ENCODE assay signal across 7 cellular contexts in the genomic region with DNA sequence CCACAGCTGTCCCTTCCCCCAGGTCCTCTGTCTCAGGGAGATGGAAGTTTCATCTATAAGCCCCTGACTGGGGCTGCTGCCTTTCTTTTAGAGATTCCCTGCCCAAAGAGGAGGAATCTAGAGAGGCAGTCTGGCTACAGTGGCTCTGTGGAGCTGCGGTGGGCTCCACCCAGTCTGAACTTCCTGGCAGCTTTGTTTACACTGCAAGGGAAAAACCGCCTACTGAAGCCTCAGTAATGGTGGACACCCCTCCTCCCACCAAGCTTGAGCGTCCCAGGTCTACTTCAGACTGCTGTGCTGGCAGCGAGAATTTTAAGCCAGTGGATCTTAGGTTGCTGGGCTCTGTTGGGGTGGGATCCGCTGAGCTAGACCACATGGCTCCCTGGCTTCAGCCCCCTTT.
DNase-seq lines count a peak whose midpoint lies in the region; ATAC-seq, FAIRE-seq and TF ChIP-seq lines count a peak whose summit lies in the region.
"Not testable (repeated sequence)": the region's sequence is repeated elsewhere in the genome, so short reads cannot be mapped to it uniquely, and the experiment has no call there.

No MANE protein-coding gene starts in this region.

- not testable (repeated sequence) for H3K4me2 ChIP-seq in GM23338

- ATAC-seq in GM23338, result not testable (repeated sequence)

- H3K9me2 ChIP-seq in GM23338 (ENCODE audit: insufficient read depth), result not testable (repeated sequence)

- H4K20me1 ChIP-seq in GM23338 (replicated peaks; ENCODE audit: insufficient read depth), result not testable (repeated sequence)

- not testable (repeated sequence) for H3K27ac Mint-ChIP-seq in GM23338

- FAIRE-seq in bronchial epithelial cell (lab: Jason Lieb, UNC), result not testable (repeated sequence)

- H3K36me3 ChIP-seq in GM23338 (ENCODE audit: insufficient read depth); bronchial epithelial cell (ENCODE audit: control insufficient read depth, insufficient read depth, low read length): not testable (repeated sequence)

- H3K4me1 Mint-ChIP-seq in GM23338, result not testable (repeated sequence)

- DNase-seq in DMS53 (lab: John Stamatoyannopoulos, UW), result peak; percentile 42
- not testable (repeated sequence) for DNase-seq in GM23338 (ENCODE audit: low spot score)
- peak; percentile 15 for DNase-seq in KBM-7
- DNase-seq in NCI-H748 (lab: John Stamatoyannopoulos, UW; ENCODE audit: unreplicated experiment), result peak; percentile 73
- DNase-seq in SK-N-DZ (ENCODE audit: low spot score), result peak; percentile 5
- peak; percentile 10 for DNase-seq in bronchial epithelial cell (ENCODE audit: low read depth)
- DNase-seq in iris pigment epithelial cell (ENCODE audit: low read depth), result peak; percentile 11

- H2AFZ ChIP-seq in GM23338, result peak overlapping the region; percentile 69; the same call in 1 of the 2 replicates

- not testable (repeated sequence) for H3K4me3 Mint-ChIP-seq in GM23338

- not testable (repeated sequence) for TF ChIP-seq CTCF in GM23338 (conservative IDR thresholded peaks at IDR 0.05; ENCODE audit: low read depth in 2 of 2); bronchial epithelial cell (IDR thresholded peaks at IDR 0.05; ENCODE audit: insufficient read depth, low read length, severe bottlenecking)

- H3K27me3 ChIP-seq in GM23338 (ENCODE audit: insufficient read depth); bronchial epithelial cell (ENCODE audit: control insufficient read depth, insufficient read depth, low read length): not testable (repeated sequence)

- in situ Hi-C loops in KBM-7 (cut with MboI; ENCODE audit: low pct_unique_long_range_greater_than_20kb, low sequenced_read_pairs), result not testable (repeated sequence)

- not testable (repeated sequence) for H3K36me3 Mint-ChIP-seq in GM23338 (ENCODE audit: low read depth)

- not testable (repeated sequence) for H3K27ac ChIP-seq in GM23338 (ENCODE audit: low read depth)

- H3K4me1 ChIP-seq in GM23338 (ENCODE audit: insufficient read depth), result not testable (repeated sequence)

- H3K79me2 ChIP-seq in GM23338 (replicated peaks; ENCODE audit: insufficient read depth), result not testable (repeated sequence)

- H3F3A ChIP-seq in GM23338 (replicated peaks; ENCODE audit: low read depth), result not testable (repeated sequence)

- not testable (repeated sequence) for H3K9me3 Mint-ChIP-seq in GM23338

- H3K4me3 ChIP-seq in GM23338; bronchial epithelial cell (ENCODE audit: low read depth, low read length): not testable (repeated sequence)

- not testable (repeated sequence) for H3K27me3 Mint-ChIP-seq in GM23338 (ENCODE audit: insufficient read depth, low read depth, poor library complexity)
